In genomic region chr1:32874860-32875793, GRCh38 we compare ENCODE assay signal across 1 cellular context.
TF ChIP-seq lines count a peak whose summit lies in the region.

No MANE protein-coding gene starts in this region.

TF ChIP-seq in HEK293, 187 proteins besides CTCF, POLR2A, EP300 and RAD21 (continues in another document):
- TF ChIP-seq KLF8 (tag by site-specific recombination; IDR thresholded peaks at IDR 0.05) (no peak), ZNF488 (tag by site-specific recombination; IDR thresholded peaks at IDR 0.05) (no peak), GLIS1 (tag by site-specific recombination; IDR thresholded peaks at IDR 0.05) (peak; percentile 88), ZFP41 (tag by site-specific recombination; IDR thresholded peaks at IDR 0.05; ENCODE audit: borderline replicate concordance) (no peak), ZBTB1 (tag by site-specific recombination; IDR thresholded peaks at IDR 0.05) (no peak), MZF1 (tag by site-specific recombination; IDR thresholded peaks at IDR 0.05; ENCODE audit: borderline replicate concordance) (no peak), ZNF311 (tag by site-specific recombination; IDR thresholded peaks at IDR 0.05; ENCODE audit: borderline replicate concordance) (no peak), ZNF138 (tag by site-specific recombination; IDR thresholded peaks at IDR 0.05; ENCODE audit: borderline replicate concordance) (no peak), ZNF623 (tag by site-specific recombination; IDR thresholded peaks at IDR 0.05) (peak; percentile 95), GLIS2 (tag by site-specific recombination; IDR thresholded peaks at IDR 0.05) (no peak), PATZ1 (tag by site-specific recombination; IDR thresholded peaks at IDR 0.05) (peak; percentile 19; the same call in 1 of the 2 replicates), ZNF416 (tag by site-specific recombination; IDR thresholded peaks at IDR 0.05) (no peak), ZNF19 (tag by site-specific recombination; IDR thresholded peaks at IDR 0.05; ENCODE audit: low read depth) (no peak), ZNF837 (tag by site-specific recombination; IDR thresholded peaks at IDR 0.05) (no peak), ZNF184 (tag by site-specific recombination; IDR thresholded peaks at IDR 0.05) (no peak), ZNF221 (tag by site-specific recombination; IDR thresholded peaks at IDR 0.05; ENCODE audit: borderline replicate concordance) (no peak), KLF1 (tag by site-specific recombination; IDR thresholded peaks at IDR 0.05) (peak; percentile 49), ZNF600 (tag by site-specific recombination; IDR thresholded peaks at IDR 0.05) (no peak), ZNF24 (tag by site-specific recombination; IDR thresholded peaks at IDR 0.05) (no peak), ZNF843 (tag by site-specific recombination; IDR thresholded peaks at IDR 0.05) (no peak), GLI2 (tag by site-specific recombination; IDR thresholded peaks at IDR 0.05; ENCODE audit: borderline replicate concordance, low read depth) (no peak), ZNF354C (tag by site-specific recombination; IDR thresholded peaks at IDR 0.05; ENCODE audit: borderline replicate concordance, low read depth) (no peak), REPIN1 (tag by site-specific recombination; IDR thresholded peaks at IDR 0.05; ENCODE audit: low read depth) (no peak), ZNF596 (tag by site-specific recombination; IDR thresholded peaks at IDR 0.05) (no peak), ZBTB26 (tag by site-specific recombination; optimal IDR thresholded peaks at IDR 0.05) (no peak), BCL6B (tag by site-specific recombination; IDR thresholded peaks at IDR 0.05) (no peak), ZNF747 (tag by site-specific recombination; IDR thresholded peaks at IDR 0.05) (no peak), ZNF560 (tag by site-specific recombination; IDR thresholded peaks at IDR 0.05; ENCODE audit: borderline replicate concordance) (no peak), ZNF664 (tag by site-specific recombination; IDR thresholded peaks at IDR 0.05) (peak; percentile 95), ZBTB7A (tag by site-specific recombination; IDR thresholded peaks at IDR 0.05; ENCODE audit: low read depth) (no peak), ZNF624 (tag by site-specific recombination; IDR thresholded peaks at IDR 0.05) (no peak), ZNF658 (tag by site-specific recombination; IDR thresholded peaks at IDR 0.05) (no peak), ZNF529 (tag by site-specific recombination; IDR thresholded peaks at IDR 0.05; ENCODE audit: insufficient replicate concordance) (no peak), PRDM10 (tag by site-specific recombination; IDR thresholded peaks at IDR 0.05) (0 out of 2 replicates have a peak, but pooled peaks have one; percentile 11), ZNF223 (tag by site-specific recombination; IDR thresholded peaks at IDR 0.05) (no peak), ZNF366 (tag by site-specific recombination; conservative IDR thresholded peaks at IDR 0.05) (peak; percentile 41), ZFHX2 (tag by site-specific recombination; conservative IDR thresholded peaks at IDR 0.05) (peak; percentile 67)
- TF ChIP-seq, protein P1, sequence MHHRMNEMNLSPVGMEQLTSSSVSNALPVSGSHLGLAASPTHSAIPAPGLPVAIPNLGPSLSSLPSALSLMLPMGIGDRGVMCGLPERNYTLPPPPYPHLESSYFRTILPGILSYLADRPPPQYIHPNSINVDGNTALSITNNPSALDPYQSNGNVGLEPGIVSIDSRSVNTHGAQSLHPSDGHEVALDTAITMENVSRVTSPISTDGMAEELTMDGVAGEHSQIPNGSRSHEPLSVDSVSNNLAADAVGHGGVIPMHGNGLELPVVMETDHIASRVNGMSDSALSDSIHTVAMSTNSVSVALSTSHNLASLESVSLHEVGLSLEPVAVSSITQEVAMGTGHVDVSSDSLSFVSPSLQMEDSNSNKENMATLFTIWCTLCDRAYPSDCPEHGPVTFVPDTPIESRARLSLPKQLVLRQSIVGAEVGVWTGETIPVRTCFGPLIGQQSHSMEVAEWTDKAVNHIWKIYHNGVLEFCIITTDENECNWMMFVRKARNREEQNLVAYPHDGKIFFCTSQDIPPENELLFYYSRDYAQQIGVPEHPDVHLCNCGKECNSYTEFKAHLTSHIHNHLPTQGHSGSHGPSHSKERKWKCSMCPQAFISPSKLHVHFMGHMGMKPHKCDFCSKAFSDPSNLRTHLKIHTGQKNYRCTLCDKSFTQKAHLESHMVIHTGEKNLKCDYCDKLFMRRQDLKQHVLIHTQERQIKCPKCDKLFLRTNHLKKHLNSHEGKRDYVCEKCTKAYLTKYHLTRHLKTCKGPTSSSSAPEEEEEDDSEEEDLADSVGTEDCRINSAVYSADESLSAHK (tag by site-specific recombination; IDR thresholded peaks at IDR 0.05) = no peak
- TF ChIP-seq, protein P2, sequence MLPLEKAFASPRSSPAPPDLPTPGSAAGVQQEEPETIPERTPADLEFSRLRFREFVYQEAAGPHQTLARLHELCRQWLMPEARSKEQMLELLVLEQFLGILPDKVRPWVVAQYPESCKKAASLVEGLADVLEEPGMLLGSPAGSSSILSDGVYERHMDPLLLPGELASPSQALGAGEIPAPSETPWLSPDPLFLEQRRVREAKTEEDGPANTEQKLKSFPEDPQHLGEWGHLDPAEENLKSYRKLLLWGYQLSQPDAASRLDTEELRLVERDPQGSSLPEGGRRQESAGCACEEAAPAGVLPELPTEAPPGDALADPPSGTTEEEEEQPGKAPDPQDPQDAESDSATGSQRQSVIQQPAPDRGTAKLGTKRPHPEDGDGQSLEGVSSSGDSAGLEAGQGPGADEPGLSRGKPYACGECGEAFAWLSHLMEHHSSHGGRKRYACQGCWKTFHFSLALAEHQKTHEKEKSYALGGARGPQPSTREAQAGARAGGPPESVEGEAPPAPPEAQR (tag by site-specific recombination; IDR thresholded peaks at IDR 0.05) = no peak
- TF ChIP-seq, protein P3, sequence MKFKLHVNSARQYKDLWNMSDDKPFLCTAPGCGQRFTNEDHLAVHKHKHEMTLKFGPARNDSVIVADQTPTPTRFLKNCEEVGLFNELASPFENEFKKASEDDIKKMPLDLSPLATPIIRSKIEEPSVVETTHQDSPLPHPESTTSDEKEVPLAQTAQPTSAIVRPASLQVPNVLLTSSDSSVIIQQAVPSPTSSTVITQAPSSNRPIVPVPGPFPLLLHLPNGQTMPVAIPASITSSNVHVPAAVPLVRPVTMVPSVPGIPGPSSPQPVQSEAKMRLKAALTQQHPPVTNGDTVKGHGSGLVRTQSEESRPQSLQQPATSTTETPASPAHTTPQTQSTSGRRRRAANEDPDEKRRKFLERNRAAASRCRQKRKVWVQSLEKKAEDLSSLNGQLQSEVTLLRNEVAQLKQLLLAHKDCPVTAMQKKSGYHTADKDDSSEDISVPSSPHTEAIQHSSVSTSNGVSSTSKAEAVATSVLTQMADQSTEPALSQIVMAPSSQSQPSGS (tag by site-specific recombination; IDR thresholded peaks at IDR 0.05; ENCODE audit: low read depth) = 0 out of 2 replicates have a peak, but pooled peaks have one; percentile 29
- TF ChIP-seq, protein P4, sequence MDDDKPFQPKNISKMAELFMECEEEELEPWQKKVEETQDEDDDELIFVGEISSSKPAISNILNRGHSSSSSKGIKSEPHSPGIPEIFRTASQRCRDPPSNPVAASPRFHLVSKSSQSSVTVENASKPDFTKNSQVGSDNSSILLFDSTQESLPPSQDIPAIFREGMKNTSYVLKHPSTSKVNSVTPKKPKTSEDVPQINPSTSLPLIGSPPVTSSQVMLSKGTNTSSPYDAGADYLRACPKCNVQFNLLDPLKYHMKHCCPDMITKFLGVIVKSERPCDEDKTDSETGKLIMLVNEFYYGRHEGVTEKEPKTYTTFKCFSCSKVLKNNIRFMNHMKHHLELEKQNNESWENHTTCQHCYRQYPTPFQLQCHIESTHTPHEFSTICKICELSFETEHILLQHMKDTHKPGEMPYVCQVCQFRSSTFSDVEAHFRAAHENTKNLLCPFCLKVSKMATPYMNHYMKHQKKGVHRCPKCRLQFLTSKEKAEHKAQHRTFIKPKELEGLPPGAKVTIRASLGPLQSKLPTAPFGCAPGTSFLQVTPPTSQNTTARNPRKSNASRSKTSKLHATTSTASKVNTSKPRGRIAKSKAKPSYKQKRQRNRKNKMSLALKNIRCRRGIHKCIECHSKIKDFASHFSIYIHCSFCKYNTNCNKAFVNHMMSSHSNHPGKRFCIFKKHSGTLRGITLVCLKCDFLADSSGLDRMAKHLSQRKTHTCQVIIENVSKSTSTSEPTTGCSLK (tag by site-specific recombination; IDR thresholded peaks at IDR 0.05) = no peak
